In genomic region chr5:75716715-75717081, GRCh38 we compare ENCODE assay signal across 8 cellular contexts. TPM values are rescaled to one million over a fixed set of nuclear protein-coding genes. Genes with fewer than 3 reads are reported as not detected.
A peak's percentile ranks its signal among the peaks of the same experiment; 100 is the strongest.
DNase-seq lines count a peak whose midpoint lies in the region; ATAC-seq and TF ChIP-seq lines count a peak whose summit lies in the region.

No MANE protein-coding gene starts in this region.

- no peak for TF ChIP-seq POLR2A in tibial nerve (IDR thresholded peaks at IDR 0.05)

- peaks cover 28% of the 10 kb centered on the region for H3K4me1 Mint-ChIP-seq in activated naive CD8-positive, alpha-beta T cell treated with anti-CD3 and anti-CD28 coated beads, Interleukin-2, amount 50 U/mL, for 24 hours

- H3K36me3 Mint-ChIP-seq in activated naive CD8-positive, alpha-beta T cell treated with anti-CD3 and anti-CD28 coated beads, Interleukin-2, amount 50 U/mL, for 24 hours (ENCODE audit: low read depth), result peaks cover 19% of the 10 kb centered on the region

- H3K27ac Mint-ChIP-seq in activated naive CD8-positive, alpha-beta T cell treated with anti-CD3 and anti-CD28 coated beads, Interleukin-2, amount 50 U/mL, for 24 hours, result peak overlapping the region; percentile 96

- WGBS in tibial nerve, 2 donors, result 1% methylated on average over 7 of the region's 7 CpGs

- H3K4me3 Mint-ChIP-seq in activated naive CD8-positive, alpha-beta T cell treated with anti-CD3 and anti-CD28 coated beads, Interleukin-2, amount 50 U/mL, for 24 hours, result peak overlapping the region; percentile 96

- no peaks in the 10 kb centered on the region for H3K9me3 ChIP-seq in tibial nerve

- H3K4me1 ChIP-seq in tibial nerve, result peaks cover 0 to 15% (median 12%) of the 10 kb centered on the region in 4 donors

- peak overlapping the region; percentile 66 to 92 (median 80) for H3K27ac ChIP-seq in tibial nerve

- peak; percentile 11 for ATAC-seq in GM19035 (IDR thresholded peaks at IDR 0.05; ENCODE audit: unreplicated experiment)
- ATAC-seq in HG03175 (IDR thresholded peaks at IDR 0.05; ENCODE audit: unreplicated experiment), result peak; percentile 5
- ATAC-seq in activated naive CD8-positive, alpha-beta T cell treated with anti-CD3 and anti-CD28 coated beads, Interleukin-2, amount 50 U/mL, for 24 hours, result no peak

- H3K36me3 ChIP-seq in kidney epithelial cell (ENCODE audit: control insufficient read depth, insufficient read depth, low read length) (no peaks in the 10 kb centered on the region), tibial nerve (peaks cover 0 to 14% (median 0%) of the 10 kb centered on the region in 3 donors)

- no peak for DNase-seq in AG09309 (ENCODE audit: low read depth)
- DNase-seq in activated naive CD8-positive, alpha-beta T cell treated with anti-CD3 and anti-CD28 coated beads, Interleukin-2, amount 50 U/mL, for 24 hours, result peak; percentile 27
- DNase-seq in kidney epithelial cell (ENCODE audit: low read depth), result no peak
- no peak for DNase-seq in tibial nerve (ENCODE audit: low spot score in 2 of 2)
- no peak for DNase-seq in DMS 273 (lab: John Stamatoyannopoulos, UW; ENCODE audit: unreplicated experiment)
- no peak for DNase-seq in AG20443 (ENCODE audit: low spot score)

- TF ChIP-seq CTCF in AG09309 (IDR thresholded peaks at IDR 0.05; ENCODE audit: control insufficient read depth, insufficient read depth, low read depth, low read length, missing control alignments), result no peak
- no peak for TF ChIP-seq CTCF in kidney epithelial cell (IDR thresholded peaks at IDR 0.05; ENCODE audit: insufficient read depth, low read length, poor library complexity, severe bottlenecking)
- no peak for TF ChIP-seq CTCF in tibial nerve (IDR thresholded peaks at IDR 0.05)

- TF ChIP-seq EP300 in tibial nerve (IDR thresholded peaks at IDR 0.05), result no peak

- no peaks in the 10 kb centered on the region for H3K9me3 Mint-ChIP-seq in activated naive CD8-positive, alpha-beta T cell treated with anti-CD3 and anti-CD28 coated beads, Interleukin-2, amount 50 U/mL, for 24 hours

- H3K4me3 ChIP-seq in AG09309 (ENCODE audit: control insufficient read depth, low read depth, low read length) (peak overlapping the region; percentile 86), kidney epithelial cell (ENCODE audit: low read depth, low read length) (peak overlapping the region; percentile 85), tibial nerve (peak overlapping the region; percentile 63 to 91 (median 88))

- no peaks in the 10 kb centered on the region for H3K27me3 Mint-ChIP-seq in activated naive CD8-positive, alpha-beta T cell treated with anti-CD3 and anti-CD28 coated beads, Interleukin-2, amount 50 U/mL, for 24 hours

- H3K27me3 ChIP-seq in kidney epithelial cell (ENCODE audit: control insufficient read depth, insufficient read depth, low read length) (peaks cover 2% of the 10 kb centered on the region), tibial nerve (no peaks in the 10 kb centered on the region)

RNA-seq across cellular contexts. Expression of gene POC5, which starts 0.5 kb away (rescaled TPM):
- total RNA-seq in kidney epithelial cell (15.7 and 20.6 TPM in 2 replicates), tibial nerve (10 to 100 TPM; 11.4 to 39.9 (median 15.0) TPM)
